22 cellular contexts compared by ENCODE assay signal in genomic region chr3:116263842-116264545, GRCh38.
A peak's percentile ranks its signal among the peaks of the same experiment; 100 is the strongest.
DNase-seq lines count a peak whose midpoint lies in the region; ATAC-seq and TF ChIP-seq lines count a peak whose summit lies in the region.
"Had no signal": no experiment of that assay in that cellular context is flagged by ENCODE, and none has a peak within 500 bp of the region (broad histone marks: within the 10 kb centered on the region; RNA-seq: fewer than 3 reads in every experiment).

No MANE protein-coding gene starts in this region.

- POLR2A ChIA-PET in activated CD4-positive, alpha-beta memory T cell treated with anti-CD3 and anti-CD28 coated beads, Interleukin-2, amount 10 ng/mL, durations not matched to agents 7 days and 5 days (lab: Charles Lee), result no interaction called here

- DNase-seq in left cardiac atrium (no peak), left ventricle myocardium inferior (no peak), brain microvascular endothelial cell (peak; percentile 4), iris pigment epithelial cell (ENCODE audit: low read depth) (peak; percentile 2), foreskin melanocyte (no peak), KG1 (lab: John Stamatoyannopoulos, UW) (no peak)
- no peak for DNase-seq in stimulated activated naive B cell treated with anti-CD40 and anti-IgM and Interleukin-4, amounts not matched to agents 10 μg/mL and 1 μg/mL and 100 μg/mL, for 72 hours
- DNase-seq in activated CD4-positive, alpha-beta memory T cell treated with anti-CD3 and anti-CD28 coated beads, Interleukin-2, amount 10 ng/mL, durations not matched to agents 7 days and 5 days, result no peak
- DNase-seq: activated CD4-positive, alpha-beta T cell treated with anti-CD3 and anti-CD28 coated beads for 1 hour; COR-L47; dorsolateral prefrontal cortex; GDM1; H9; naive thymus-derived CD4-positive, alpha-beta T cell; NCI-H2081; NCI-H526 treated with DMSO at 0.1 percent for 48 hours; stimulated activated CD4-positive, alpha-beta T cell treated with anti-CD3 and anti-CD28 coated beads, Interleukin-15, amount 100 ng/mL, for 24 hours; T1000; uterus had no signal

- CTCF ChIA-PET in activated CD4-positive, alpha-beta memory T cell treated with anti-CD3 and anti-CD28 coated beads, Interleukin-2, amount 10 ng/mL, durations not matched to agents 7 days and 5 days (lab: Charles Lee), result no interaction called here

- H3K4me3 ChIP-seq in left ventricle myocardium inferior, result no peak overlapping the region
- H3K4me3 ChIP-seq in brain microvascular endothelial cell (ENCODE audit: low read depth, low read length), result no peak overlapping the region
- H3K4me3 ChIP-seq: dorsolateral prefrontal cortex, SJSA1, uterus had no signal

- TF ChIP-seq CTCF in left ventricle myocardium inferior (IDR thresholded peaks at IDR 0.05; ENCODE audit: borderline replicate concordance) (no peak), brain microvascular endothelial cell (IDR thresholded peaks at IDR 0.05; ENCODE audit: low read depth, low read length, missing control alignments) (no peak)

- intact Hi-C loops in left cardiac atrium (cut with DNase I) (no loop called here), left ventricle myocardium inferior (cut with micrococcal nuclease) (no loop called here)

- H3K36me3 Mint-ChIP-seq in stimulated activated naive B cell treated with anti-CD40 and anti-IgM and Interleukin-4, amounts not matched to agents 10 μg/mL and 1 μg/mL and 100 μg/mL, for 72 hours, result no peaks in the 10 kb centered on the region
- no peaks in the 10 kb centered on the region for H3K36me3 Mint-ChIP-seq in activated CD4-positive, alpha-beta memory T cell treated with anti-CD3 and anti-CD28 coated beads, Interleukin-2, amount 10 ng/mL, durations not matched to agents 7 days and 5 days (ENCODE audit: low read depth)
- H3K36me3 Mint-ChIP-seq: naive thymus-derived CD4-positive, alpha-beta T cell had no signal

- peaks cover 0 to under 1% of the 10 kb centered on the region in 2 donors for H3K9me3 Mint-ChIP-seq in stimulated activated naive B cell treated with anti-CD40 and anti-IgM and Interleukin-4, amounts not matched to agents 10 μg/mL and 1 μg/mL and 100 μg/mL, for 72 hours
- no peaks in the 10 kb centered on the region for H3K9me3 Mint-ChIP-seq in activated CD4-positive, alpha-beta memory T cell treated with anti-CD3 and anti-CD28 coated beads, Interleukin-2, amount 10 ng/mL, durations not matched to agents 7 days and 5 days
- H3K9me3 Mint-ChIP-seq: H9 had no signal

- no peaks in the 10 kb centered on the region for H3K4me1 ChIP-seq in left ventricle myocardium inferior
- H3K4me1 ChIP-seq: SJSA1, uterus had no signal

- H3K4me1 Mint-ChIP-seq in stimulated activated naive B cell treated with anti-CD40 and anti-IgM and Interleukin-4, amounts not matched to agents 10 μg/mL and 1 μg/mL and 100 μg/mL, for 72 hours, result no peaks in the 10 kb centered on the region
- H3K4me1 Mint-ChIP-seq in activated CD4-positive, alpha-beta memory T cell treated with anti-CD3 and anti-CD28 coated beads, Interleukin-2, amount 10 ng/mL, durations not matched to agents 7 days and 5 days, result no peaks in the 10 kb centered on the region
- H3K4me1 Mint-ChIP-seq: naive thymus-derived CD4-positive, alpha-beta T cell had no signal

- no peaks in the 10 kb centered on the region for H3K36me3 ChIP-seq in left ventricle myocardium inferior
- H3K36me3 ChIP-seq in brain microvascular endothelial cell (replicated peaks), result no peaks in the 10 kb centered on the region
- H3K36me3 ChIP-seq: SJSA1, uterus had no signal

- H3K27me3 Mint-ChIP-seq in stimulated activated naive B cell treated with anti-CD40 and anti-IgM and Interleukin-4, amounts not matched to agents 10 μg/mL and 1 μg/mL and 100 μg/mL, for 72 hours, result no peaks in the 10 kb centered on the region
- H3K27me3 Mint-ChIP-seq in activated CD4-positive, alpha-beta memory T cell treated with anti-CD3 and anti-CD28 coated beads, Interleukin-2, amount 10 ng/mL, durations not matched to agents 7 days and 5 days, result no peaks in the 10 kb centered on the region
- H3K27me3 Mint-ChIP-seq: naive thymus-derived CD4-positive, alpha-beta T cell had no signal

- H3K27me3 ChIP-seq in left ventricle myocardium inferior (ENCODE audit: low read depth), result no peaks in the 10 kb centered on the region
- no peaks in the 10 kb centered on the region for H3K27me3 ChIP-seq in brain microvascular endothelial cell (replicated peaks)
- H3K27me3 ChIP-seq: dorsolateral prefrontal cortex, uterus had no signal

- H3K27ac ChIP-seq in left ventricle myocardium inferior (replicated peaks) (no peak overlapping the region), brain microvascular endothelial cell (no peak overlapping the region)
- H3K27ac ChIP-seq: SJSA1, uterus had no signal

- ATAC-seq in left cardiac atrium, result peak; percentile 27 to 84
- ATAC-seq in stimulated activated naive B cell treated with anti-CD40 and anti-IgM and Interleukin-4, amounts not matched to agents 10 μg/mL and 1 μg/mL and 100 μg/mL, for 72 hours (replicated peaks), result no peak
- ATAC-seq: left lobe of liver; naive thymus-derived CD4-positive, alpha-beta T cell had no signal

- no peak overlapping the region for H3K27ac Mint-ChIP-seq in stimulated activated naive B cell treated with anti-CD40 and anti-IgM and Interleukin-4, amounts not matched to agents 10 μg/mL and 1 μg/mL and 100 μg/mL, for 72 hours
- H3K27ac Mint-ChIP-seq in activated CD4-positive, alpha-beta memory T cell treated with anti-CD3 and anti-CD28 coated beads, Interleukin-2, amount 10 ng/mL, durations not matched to agents 7 days and 5 days, result no peak overlapping the region
- H3K27ac Mint-ChIP-seq: H9; naive thymus-derived CD4-positive, alpha-beta T cell; progenitor cell of endocrine pancreas had no signal

- in situ Hi-C loops in brain microvascular endothelial cell (cut with HindIII; ENCODE audit: low pct_ligation_motif_present, low sequenced_read_pairs), result no loop called here

- H3K9me3 ChIP-seq in left ventricle myocardium inferior (replicated peaks), result no peaks in the 10 kb centered on the region
- H3K9me3 ChIP-seq: SJSA1, uterus had no signal

- no peak overlapping the region for H3K4me3 Mint-ChIP-seq in stimulated activated naive B cell treated with anti-CD40 and anti-IgM and Interleukin-4, amounts not matched to agents 10 μg/mL and 1 μg/mL and 100 μg/mL, for 72 hours
- no peak overlapping the region for H3K4me3 Mint-ChIP-seq in activated CD4-positive, alpha-beta memory T cell treated with anti-CD3 and anti-CD28 coated beads, Interleukin-2, amount 10 ng/mL, durations not matched to agents 7 days and 5 days
- H3K4me3 Mint-ChIP-seq: H9; naive thymus-derived CD4-positive, alpha-beta T cell had no signal

Comparison
In these comparisons a context has a peak if more than half of its experiments do, and no peak if none do; other contexts are left out.
1. ATAC-seq: peak in left cardiac atrium (2 of 2); none in stimulated activated naive B cell treated with anti-CD40 and anti-IgM and Interleukin-4, amounts not matched to agents 10 μg/mL and 1 μg/mL and 100 μg/mL, for 72 hours (0 of 2).
2. DNase-seq: peak in brain microvascular endothelial cell (single experiment) and iris pigment epithelial cell (single experiment); none in left cardiac atrium (single experiment), left ventricle myocardium inferior (single experiment), stimulated activated naive B cell treated with anti-CD40 and anti-IgM and Interleukin-4, amounts not matched to agents 10 μg/mL and 1 μg/mL and 100 μg/mL, for 72 hours (single experiment), foreskin melanocyte (single experiment), KG1 (single experiment) and activated CD4-positive, alpha-beta memory T cell treated with anti-CD3 and anti-CD28 coated beads, Interleukin-2, amount 10 ng/mL, durations not matched to agents 7 days and 5 days (single experiment).